In the genomic region with DNA sequence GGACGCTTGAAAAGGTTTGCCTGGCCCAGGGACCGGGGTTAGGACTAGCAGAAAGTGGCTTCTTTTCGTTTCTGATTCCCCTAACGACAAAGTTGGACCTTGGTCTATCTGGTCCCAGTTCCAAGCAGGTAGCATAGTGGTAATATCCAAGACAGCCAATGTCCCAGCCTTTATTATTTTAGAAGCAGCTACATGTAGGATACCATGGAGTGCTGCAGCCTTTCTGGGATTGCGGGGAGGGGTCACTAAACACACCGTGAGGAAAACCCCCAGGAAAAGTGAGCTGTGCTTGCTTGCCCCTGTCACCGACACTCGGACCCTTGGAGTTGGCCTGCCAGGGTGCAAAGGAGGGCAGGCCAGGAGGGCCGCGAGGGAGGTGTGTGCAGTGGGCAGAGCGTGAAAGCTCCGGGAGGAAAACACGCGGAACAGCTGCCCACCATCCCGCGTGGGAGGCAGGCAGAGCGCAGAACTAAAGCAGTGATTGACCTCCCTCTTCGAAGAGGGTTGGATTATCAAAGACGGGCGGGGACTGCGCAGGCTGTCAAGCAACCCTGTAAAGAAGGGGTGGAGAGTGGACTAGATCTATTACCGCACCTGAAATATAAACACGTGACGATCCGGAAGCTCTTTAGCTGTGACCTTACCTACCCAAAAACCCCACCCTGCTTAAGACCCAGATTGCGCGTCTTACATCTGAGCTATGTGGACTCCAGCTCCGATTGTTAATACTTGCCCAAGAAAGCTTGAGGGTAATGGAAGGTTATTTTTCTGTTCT, we compare ENCODE assay signal across 8 cellular contexts. TPM values are rescaled to one million over a fixed set of nuclear protein-coding genes. Genes with fewer than 3 reads are reported as not detected.
A peak's percentile ranks its signal among the peaks of the same experiment; 100 is the strongest.
DNase-seq lines count a peak whose midpoint lies in the region; ATAC-seq and TF ChIP-seq lines count a peak whose summit lies in the region.

No MANE protein-coding gene starts in this region.

- peak overlapping the region; percentile 86 for H3K27ac Mint-ChIP-seq in stimulated activated effector memory CD8-positive, alpha-beta T cell treated with anti-CD3 and anti-CD28 coated beads, Interleukin-12 subunit alpha, Interleukin-12 subunit beta, amount 100 ng/mL, for 72 hours

- H3K4me3 Mint-ChIP-seq in stimulated activated effector memory CD8-positive, alpha-beta T cell treated with anti-CD3 and anti-CD28 coated beads, Interleukin-12 subunit alpha, Interleukin-12 subunit beta, amount 100 ng/mL, for 72 hours, result peak overlapping the region; percentile 82

- H3K9me3 ChIP-seq in HEK293 (ENCODE audit: control insufficient read depth, insufficient read depth, low read depth, low read length) (no peaks in the 10 kb centered on the region), right lobe of liver (no peaks in the 10 kb centered on the region)

- POLR2A ChIA-PET in HEK293 (lab: Yijun Ruan, JAX), result interaction anchor here (0.6 to 1.5 kb wide), 3 partner anchors 16 to 58 kb away, joined by 3 to 5 read pairs (median 5); no protein-coding TSS in a partner anchor

- intact Hi-C loops in right lobe of liver (cut with DNase I), result loop anchor here in 1 of 2 donors (10.0 kb wide), 1 partner anchor 53 kb away; no protein-coding TSS in a partner anchor

- H3K9me3 Mint-ChIP-seq in stimulated activated effector memory CD8-positive, alpha-beta T cell treated with anti-CD3 and anti-CD28 coated beads, Interleukin-12 subunit alpha, Interleukin-12 subunit beta, amount 100 ng/mL, for 72 hours, result peaks cover 4% of the 10 kb centered on the region

- TF ChIP-seq CTCF in GM13977 (IDR thresholded peaks at IDR 0.05; ENCODE audit: extremely low read depth, insufficient read depth, missing control alignments) (no peak), HEK293 (tag by site-specific recombination; IDR thresholded peaks at IDR 0.05) (no peak), coronary artery (IDR thresholded peaks at IDR 0.05) (no peak), right lobe of liver (IDR thresholded peaks at IDR 0.05) (no peak)

- 2% methylated on average over 17 of the region's 28 CpGs for whole genome bisulfite sequencing in right lobe of liver (ENCODE audit: insufficient coverage, low coverage, low lambda C conversion rate, missing lambda C conversion rate)

- peak; percentile 69 to 77 (median 74) for ATAC-seq in right lobe of liver
- peak; percentile 55 for ATAC-seq in stimulated activated effector memory CD8-positive, alpha-beta T cell treated with anti-CD3 and anti-CD28 coated beads, Interleukin-12 subunit alpha, Interleukin-12 subunit beta, amount 100 ng/mL, for 72 hours

- CTCF ChIA-PET in HEK293 (lab: Yijun Ruan, JAX), result interaction anchor here (0.7 to 1.6 kb wide), 2 partner anchors 21 to 58 kb away, joined by 4 to 9 read pairs; no protein-coding TSS in a partner anchor

- peaks cover 40% of the 10 kb centered on the region for H3K4me1 Mint-ChIP-seq in stimulated activated effector memory CD8-positive, alpha-beta T cell treated with anti-CD3 and anti-CD28 coated beads, Interleukin-12 subunit alpha, Interleukin-12 subunit beta, amount 100 ng/mL, for 72 hours

- no peaks in the 10 kb centered on the region for H3K27me3 ChIP-seq in right lobe of liver

- DNase-seq in GM13977 (ENCODE audit: low spot score) (peak; percentile 80), NCI-H1694 (lab: John Stamatoyannopoulos, UW) (peak; percentile 17), coronary artery (ENCODE audit: low spot score) (peak; percentile 73), right lobe of liver (peak; percentile 53 to 78 (median 78)), SIG-M5 (lab: John Stamatoyannopoulos, UW) (no peak)
- DNase-seq in activated CD4-positive, CD25-positive, alpha-beta regulatory T cell treated with anti-CD3 and anti-CD28 coated beads, Interleukin-2, amount 50 U/mL, for 16 hours (ENCODE audit: low read depth, low spot score), result peak; percentile 17
- DNase-seq in stimulated activated effector memory CD8-positive, alpha-beta T cell treated with anti-CD3 and anti-CD28 coated beads, Interleukin-12 subunit alpha, Interleukin-12 subunit beta, amount 100 ng/mL, for 72 hours (ENCODE audit: low spot score in 2 of 2), result peak; percentile 10 to 64

- no peak for TF ChIP-seq POLR2A in right lobe of liver (IDR thresholded peaks at IDR 0.05)

- H3K36me3 ChIP-seq in HEK293 (ENCODE audit: control insufficient read depth in 2 of 2, insufficient read depth in 1 of 2, low read length in 2 of 2) (no peaks in the 10 kb centered on the region), right lobe of liver (no peaks in the 10 kb centered on the region)

- H3K27ac ChIP-seq in HEK293 (ENCODE audit: extremely low read depth, low read depth, low read length) (peak overlapping the region; percentile 94), coronary artery (peak overlapping the region; percentile 94 to 97), right lobe of liver (peak overlapping the region; percentile 90 to 96 (median 95))

- peak overlapping the region; percentile 83 for H3K4me3 ChIP-seq in HEK293 (ENCODE audit: low read depth, low read length)
- peak overlapping the region; percentile 94 for H3K4me3 ChIP-seq in coronary artery
- H3K4me3 ChIP-seq in right lobe of liver, result peak overlapping the region; percentile 81 to 89 (median 87)

- in situ Hi-C loops in GM13977 (cut with MboI; ENCODE audit: low pct_unique_long_range_greater_than_20kb, low sequenced_read_pairs, unreplicated experiment), result no loop called here

- H3K4me1 ChIP-seq in HEK293 (ENCODE audit: control insufficient read depth, insufficient read depth, low read length) (peaks cover 20% of the 10 kb centered on the region), right lobe of liver (peaks cover 0 to 31% (median 5%) of the 10 kb centered on the region in 4 donors)

- H3K36me3 Mint-ChIP-seq in stimulated activated effector memory CD8-positive, alpha-beta T cell treated with anti-CD3 and anti-CD28 coated beads, Interleukin-12 subunit alpha, Interleukin-12 subunit beta, amount 100 ng/mL, for 72 hours, result no peaks in the 10 kb centered on the region

TF ChIP-seq in HEK293, 187 proteins besides CTCF, POLR2A, EP300 and RAD21 (continues in another document):
- TF ChIP-seq ZNF184 (tag by site-specific recombination; IDR thresholded peaks at IDR 0.05), result no peak
- peak; percentile 82 for TF ChIP-seq EGR2 (tag by site-specific recombination; IDR thresholded peaks at IDR 0.05; ENCODE audit: low read depth)
- TF ChIP-seq ZNF777 (tag by site-specific recombination; IDR thresholded peaks at IDR 0.05; ENCODE audit: borderline replicate concordance), result no peak
- TF ChIP-seq MZF1 (tag by site-specific recombination; IDR thresholded peaks at IDR 0.05; ENCODE audit: borderline replicate concordance), result no peak
- TF ChIP-seq SP3 (tag by site-specific recombination; IDR thresholded peaks at IDR 0.05), result peak; percentile 61
- TF ChIP-seq KLF1 (tag by site-specific recombination; IDR thresholded peaks at IDR 0.05), result peak; percentile 34
- TF ChIP-seq ZNF488 (tag by site-specific recombination; IDR thresholded peaks at IDR 0.05), result no peak
- no peak for TF ChIP-seq ZNF600 (tag by site-specific recombination; IDR thresholded peaks at IDR 0.05)
- TF ChIP-seq ZNF354C (tag by site-specific recombination; IDR thresholded peaks at IDR 0.05; ENCODE audit: borderline replicate concordance, low read depth), result no peak
- TF ChIP-seq SETDB1 (IDR thresholded peaks at IDR 0.05; ENCODE audit: insufficient read length, low read length), result no peak
- no peak for TF ChIP-seq ZNF530 (tag by site-specific recombination; IDR thresholded peaks at IDR 0.05; ENCODE audit: low read depth)
- no peak for TF ChIP-seq ZNF266 (tag by site-specific recombination; IDR thresholded peaks at IDR 0.05; ENCODE audit: low read depth)
- TF ChIP-seq ZNF624 (tag by site-specific recombination; IDR thresholded peaks at IDR 0.05), result no peak
- no peak for TF ChIP-seq TSHZ1 (tag by site-specific recombination; IDR thresholded peaks at IDR 0.05; ENCODE audit: borderline replicate concordance)

RNA-seq across cellular contexts. Expression of gene MAP4K3, which starts 0.6 kb away (rescaled TPM):
- total RNA-seq in right lobe of liver, result 10 to 100 TPM; 14.5 to 24.8 (median 17.1) TPM
